In the genomic region with DNA sequence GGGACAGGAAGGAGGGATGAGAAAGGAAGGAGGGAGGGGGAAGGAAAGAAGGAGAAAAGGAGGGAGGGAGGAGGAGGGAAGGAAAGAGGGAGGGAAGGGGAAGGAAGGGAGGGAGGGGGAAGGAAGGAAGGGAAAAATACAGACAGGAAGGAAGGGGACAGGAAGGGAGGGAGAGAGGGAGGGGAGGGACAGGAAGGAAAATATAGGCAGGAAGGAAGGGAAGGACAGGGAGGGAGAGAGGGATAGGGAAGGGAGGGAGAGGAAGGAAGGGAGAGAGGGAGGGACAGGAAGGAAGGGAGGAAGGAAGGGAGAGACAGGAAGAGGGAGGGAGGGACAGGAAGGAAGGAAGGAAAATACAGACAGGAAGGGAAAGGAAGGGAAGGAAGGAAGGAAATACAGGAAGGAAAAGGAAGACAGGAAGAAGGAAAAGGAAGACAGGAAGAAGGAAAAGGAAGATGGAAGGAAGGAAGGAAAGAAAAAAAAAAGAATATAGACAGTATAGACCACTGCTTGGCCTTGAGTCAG, we compare ENCODE assay signal across 17 cellular contexts.
A peak's percentile ranks its signal among the peaks of the same experiment; 100 is the strongest.
DNase-seq lines count a peak whose midpoint lies in the region; ATAC-seq and TF ChIP-seq lines count a peak whose summit lies in the region.
"Had no signal": no experiment of that assay in that cellular context is flagged by ENCODE, and none has a peak within 500 bp of the region (broad histone marks: within the 10 kb centered on the region; RNA-seq: fewer than 3 reads in every experiment).

No MANE protein-coding gene starts in this region.

- no peaks in the 10 kb centered on the region for H3K4me1 Mint-ChIP-seq in activated naive CD4-positive, alpha-beta T cell treated with anti-CD3 and anti-CD28 coated beads, Interleukin-2, amount 50 U/mL, for 24 hours
- H3K4me1 Mint-ChIP-seq in endothelial cell (ENCODE audit: unreplicated experiment) = peaks cover 33% of the 10 kb centered on the region

- TF ChIP-seq CTCF in endothelial cell (IDR thresholded peaks at IDR 0.05; ENCODE audit: unreplicated experiment) (no peak), thoracic aorta (IDR thresholded peaks at IDR 0.05) (no peak)

- no peaks in the 10 kb centered on the region for H3K27me3 ChIP-seq in thoracic aorta (replicated peaks; ENCODE audit: insufficient read depth)

- ATAC-seq in thoracic aorta (ENCODE audit: insufficient number of reproducible peaks, low FRiP score, low read depth) = no peak
- ATAC-seq in GM19035 (IDR thresholded peaks at IDR 0.05; ENCODE audit: unreplicated experiment) = no peak
- ATAC-seq in GM18505 (IDR thresholded peaks at IDR 0.05; ENCODE audit: unreplicated experiment) = no peak

- no peaks in the 10 kb centered on the region for H3K9me3 ChIP-seq in thoracic aorta

- peak overlapping the region; percentile 32 for H3K27ac Mint-ChIP-seq in activated naive CD4-positive, alpha-beta T cell treated with anti-CD3 and anti-CD28 coated beads, Interleukin-2, amount 50 U/mL, for 24 hours
- H3K27ac Mint-ChIP-seq in endothelial cell (ENCODE audit: unreplicated experiment) = peak overlapping the region; percentile 86

- no peak for TF ChIP-seq POLR2A in GM18505 (IDR thresholded peaks at IDR 0.05; ENCODE audit: borderline replicate concordance, extremely low read depth, insufficient read depth, insufficient read length)

- H3K4me1 ChIP-seq in thoracic aorta (ENCODE audit: control insufficient read depth in 1 of 2, low read depth in 2 of 2) = peaks cover 14 to 24% of the 10 kb centered on the region in 2 donors

- no peak overlapping the region for H3K4me3 ChIP-seq in thoracic aorta

- H3K9me3 Mint-ChIP-seq in activated naive CD4-positive, alpha-beta T cell treated with anti-CD3 and anti-CD28 coated beads, Interleukin-2, amount 50 U/mL, for 24 hours = no peaks in the 10 kb centered on the region
- H3K9me3 Mint-ChIP-seq in endothelial cell (ENCODE audit: unreplicated experiment) = no peaks in the 10 kb centered on the region

- H3K27me3 Mint-ChIP-seq in activated naive CD4-positive, alpha-beta T cell treated with anti-CD3 and anti-CD28 coated beads, Interleukin-2, amount 50 U/mL, for 24 hours = no peaks in the 10 kb centered on the region
- H3K27me3 Mint-ChIP-seq in endothelial cell (ENCODE audit: unreplicated experiment) = peaks cover 30% of the 10 kb centered on the region

- peaks cover 14% of the 10 kb centered on the region for H3K36me3 ChIP-seq in thoracic aorta

- peaks cover 2% of the 10 kb centered on the region for H3K36me3 Mint-ChIP-seq in activated naive CD4-positive, alpha-beta T cell treated with anti-CD3 and anti-CD28 coated beads, Interleukin-2, amount 50 U/mL, for 24 hours
- peaks cover 69% of the 10 kb centered on the region for H3K36me3 Mint-ChIP-seq in endothelial cell (ENCODE audit: low read depth, unreplicated experiment)

- peak overlapping the region; percentile 48 to 70 for H3K27ac ChIP-seq in thoracic aorta
- H3K27ac ChIP-seq: C4-2B had no signal

- no peak overlapping the region for H3K4me3 Mint-ChIP-seq in activated naive CD4-positive, alpha-beta T cell treated with anti-CD3 and anti-CD28 coated beads, Interleukin-2, amount 50 U/mL, for 24 hours
- H3K4me3 Mint-ChIP-seq in endothelial cell (ENCODE audit: unreplicated experiment) = peak overlapping the region; percentile 65

- DNase-seq in activated naive CD4-positive, alpha-beta T cell treated with Interleukin-2 at 50 U/mL for 16 hours = no peak
- peak; percentile 28 for DNase-seq in NCI-H69 (lab: John Stamatoyannopoulos, UW)
- DNase-seq in endothelial cell (ENCODE audit: low spot score) = no peak
- DNase-seq in thoracic aorta (ENCODE audit: low spot score) = no peak
- no peak for DNase-seq in AML-193 (lab: John Stamatoyannopoulos, UW)
- DNase-seq: DMS 273 treated with DMSO at 0.1 percent for 48 hours; GF-D8; Kasumi-1; NCI-H1105 treated with DMSO at 0.1 percent for 48 hours; NCI-H187 treated with DMSO at 0.1 percent for 48 hours; NCI-H526 treated with DMSO at 0.1 percent for 48 hours; NK-92 treated with Interleukin-12 subunit alpha and Interleukin-12 subunit beta, amount 100 ng/mL, for 24 hours; SHP77 treated with DMSO at 0.1 percent for 48 hours had no signal
